In genomic region chr2:240449764-240450531, GRCh38 we compare ENCODE assay signal across 11 cellular contexts. TPM values are rescaled to one million over a fixed set of nuclear protein-coding genes. Genes with fewer than 3 reads are reported as not detected.
A peak's percentile ranks its signal among the peaks of the same experiment; 100 is the strongest.
DNase-seq lines count a peak whose midpoint lies in the region; ATAC-seq and TF ChIP-seq lines count a peak whose summit lies in the region.
"Had no signal": no experiment of that assay in that cellular context is flagged by ENCODE, and none has a peak within 500 bp of the region (broad histone marks: within the 10 kb centered on the region; RNA-seq: fewer than 3 reads in every experiment).

No MANE protein-coding gene starts in this region.

- H3K4me3 Mint-ChIP-seq in type B pancreatic cell, result peak overlapping the region; percentile 83
- no peak overlapping the region for H3K4me3 Mint-ChIP-seq in activated CD8-positive, alpha-beta T cell treated with anti-CD3 and anti-CD28 coated beads, Interleukin-2, amount 10 ng/mL, durations not matched to agents 7 days and 5 days

- no peaks in the 10 kb centered on the region for H3K36me3 ChIP-seq in left ventricle myocardium inferior

- no peaks in the 10 kb centered on the region for H3K9me3 Mint-ChIP-seq in type B pancreatic cell
- no peaks in the 10 kb centered on the region for H3K9me3 Mint-ChIP-seq in activated CD8-positive, alpha-beta T cell treated with anti-CD3 and anti-CD28 coated beads, Interleukin-2, amount 10 ng/mL, durations not matched to agents 7 days and 5 days (ENCODE audit: insufficient read depth)

- H3K27me3 Mint-ChIP-seq in type B pancreatic cell, result peaks cover 23% of the 10 kb centered on the region
- peaks cover 29% of the 10 kb centered on the region for H3K27me3 Mint-ChIP-seq in activated CD8-positive, alpha-beta T cell treated with anti-CD3 and anti-CD28 coated beads, Interleukin-2, amount 10 ng/mL, durations not matched to agents 7 days and 5 days (ENCODE audit: low read depth)

- POLR2A ChIA-PET in RWPE1 (lab: Yijun Ruan, JAX; ENCODE audit: low non-redundant PET), result interaction anchor here (0.8 kb wide), 1 partner anchor 80 kb away, joined by 3 read pairs; no protein-coding TSS in a partner anchor
- POLR2A ChIA-PET in activated CD8-positive, alpha-beta T cell treated with anti-CD3 and anti-CD28 coated beads, Interleukin-2, amount 10 ng/mL, durations not matched to agents 7 days and 5 days (lab: Charles Lee), result no interaction called here

- H3K9me3 ChIP-seq in left ventricle myocardium inferior (replicated peaks), result no peaks in the 10 kb centered on the region

- H3K36me3 Mint-ChIP-seq in type B pancreatic cell, result peaks cover 4% of the 10 kb centered on the region
- H3K36me3 Mint-ChIP-seq in activated CD8-positive, alpha-beta T cell treated with anti-CD3 and anti-CD28 coated beads, Interleukin-2, amount 10 ng/mL, durations not matched to agents 7 days and 5 days (ENCODE audit: low read depth), result no peaks in the 10 kb centered on the region

- TF ChIP-seq CTCF in RWPE1 (conservative IDR thresholded peaks at IDR 0.05; ENCODE audit: low read depth), result no peak
- no peak for TF ChIP-seq CTCF in left ventricle myocardium inferior (IDR thresholded peaks at IDR 0.05; ENCODE audit: borderline replicate concordance)
- TF ChIP-seq CTCF in type B pancreatic cell (conservative IDR thresholded peaks at IDR 0.05), result no peak

- H3K27ac ChIP-seq in RWPE1, result peak overlapping the region; percentile 100
- peak overlapping the region; percentile 19 for H3K27ac ChIP-seq in left ventricle myocardium inferior (replicated peaks)
- H3K27ac ChIP-seq: PC-9 had no signal

- H3K4me3 ChIP-seq in left ventricle myocardium inferior, result no peak overlapping the region
- H3K4me3 ChIP-seq: PC-9 had no signal

- H3K27me3 ChIP-seq in left ventricle myocardium inferior (ENCODE audit: low read depth), result peaks cover 56% of the 10 kb centered on the region

- intact Hi-C loops in Right ventricle myocardium inferior (cut with DNase I) (no loop called here), cardiac septum (cut with DNase I) (no loop called here), left ventricle myocardium inferior (cut with micrococcal nuclease) (no loop called here)

- ATAC-seq in Right ventricle myocardium inferior, result no peak
- no peak for ATAC-seq in activated CD8-positive, alpha-beta T cell treated with anti-CD3 and anti-CD28 coated beads, Interleukin-2, amount 10 ng/mL, durations not matched to agents 7 days and 5 days

- CTCF ChIA-PET in RWPE1 (lab: Yijun Ruan, JAX), result interaction anchor here (1.3 kb wide), 1 partner anchor 11 kb away, joined by 6 read pairs; no protein-coding TSS in a partner anchor
- CTCF ChIA-PET in activated CD8-positive, alpha-beta T cell treated with anti-CD3 and anti-CD28 coated beads, Interleukin-2, amount 10 ng/mL, durations not matched to agents 7 days and 5 days (lab: Charles Lee), result no interaction called here

- peaks cover 66% of the 10 kb centered on the region for H3K4me1 ChIP-seq in left ventricle myocardium inferior

- H3K4me1 Mint-ChIP-seq in type B pancreatic cell (ENCODE audit: unreplicated experiment), result peaks cover 23% of the 10 kb centered on the region
- H3K4me1 Mint-ChIP-seq in activated CD8-positive, alpha-beta T cell treated with anti-CD3 and anti-CD28 coated beads, Interleukin-2, amount 10 ng/mL, durations not matched to agents 7 days and 5 days (ENCODE audit: low read depth), result peaks cover 6% of the 10 kb centered on the region
- H3K4me1 Mint-ChIP-seq: CD14-positive monocyte had no signal

- peak overlapping the region; percentile 96 for H3K27ac Mint-ChIP-seq in type B pancreatic cell
- H3K27ac Mint-ChIP-seq in activated CD8-positive, alpha-beta T cell treated with anti-CD3 and anti-CD28 coated beads, Interleukin-2, amount 10 ng/mL, durations not matched to agents 7 days and 5 days, result no peak overlapping the region
- H3K27ac Mint-ChIP-seq: CD14-positive monocyte had no signal

- DNase-seq in Right ventricle myocardium inferior (ENCODE audit: missing footprints) (peak; percentile 11), cardiac septum (ENCODE audit: low spot score) (no peak), RWPE1 (ENCODE audit: low spot score) (peak; percentile 90), left ventricle myocardium inferior (no peak), type B pancreatic cell (ENCODE audit: extremely low spot score, unreplicated experiment) (no peak), mesenteric fat pad (ENCODE audit: low spot score) (no peak)
- DNase-seq in stimulated activated CD4-positive, alpha-beta T cell treated with anti-CD3 and anti-CD28 coated beads, Interleukin-4, amount 100 ng/mL, for 4 hours, result no peak
- no peak for DNase-seq in activated CD8-positive, alpha-beta T cell treated with anti-CD3 and anti-CD28 coated beads, Interleukin-2, amount 10 ng/mL, durations not matched to agents 7 days and 5 days
- DNase-seq: effector CD8-positive, alpha-beta T cell had no signal

RNA-seq across cellular contexts. Expression of gene GPC1, which starts 14.5 kb away (rescaled TPM):
- total RNA-seq in Right ventricle myocardium inferior (182 TPM), cardiac septum (291 TPM), left ventricle myocardium inferior (187 TPM), type B pancreatic cell (ENCODE audit: low replicate concordance) (58.0 and 78.0 TPM in 2 replicates), mesenteric fat pad (82.5 TPM)
- total RNA-seq in activated CD8-positive, alpha-beta T cell treated with anti-CD3 and anti-CD28 coated beads, Interleukin-2, amount 10 ng/mL, durations not matched to agents 7 days and 5 days, result 1 to 10 TPM; 4.4 to 5.7 TPM

Comparison
In these comparisons a context has a peak if more than half of its experiments do, and no peak if none do; other contexts are left out.
1. DNase-seq: peak in Right ventricle myocardium inferior (single experiment) and RWPE1 (single experiment); none in cardiac septum (single experiment), left ventricle myocardium inferior (single experiment), type B pancreatic cell (single experiment), mesenteric fat pad (single experiment), stimulated activated CD4-positive, alpha-beta T cell treated with anti-CD3 and anti-CD28 coated beads, Interleukin-4, amount 100 ng/mL, for 4 hours (0 of 2) and activated CD8-positive, alpha-beta T cell treated with anti-CD3 and anti-CD28 coated beads, Interleukin-2, amount 10 ng/mL, durations not matched to agents 7 days and 5 days (single experiment).